In genomic region chr14:51370758-51371386, GRCh38 we compare ENCODE assay signal across 2 cellular contexts.
TF ChIP-seq lines count a peak whose summit lies in the region.

No MANE protein-coding gene starts in this region.

TF ChIP-seq in SK-N-SH treated with all-trans-retinoic acid at 6 μM for 48 hours, 23 proteins besides CTCF, POLR2A, EP300 and RAD21:
- TF ChIP-seq PATZ1 (CRISPR knock-in tag; IDR thresholded peaks at IDR 0.05; ENCODE audit: borderline replicate concordance) (no peak), TCF4 (CRISPR knock-in tag; IDR thresholded peaks at IDR 0.05; ENCODE audit: borderline replicate concordance) (no peak), GLIS3 (CRISPR knock-in tag; IDR thresholded peaks at IDR 0.05) (no peak), ZNF565 (CRISPR knock-in tag; conservative IDR thresholded peaks at IDR 0.05; ENCODE audit: low read depth) (no peak), ZFP3 (CRISPR knock-in tag; IDR thresholded peaks at IDR 0.05) (no peak), OSR1 (CRISPR knock-in tag; IDR thresholded peaks at IDR 0.05) (no peak), ISL1 (CRISPR knock-in tag; IDR thresholded peaks at IDR 0.05) (no peak), ZFP30 (CRISPR knock-in tag; IDR thresholded peaks at IDR 0.05) (no peak), CSDC2 (CRISPR knock-in tag; IDR thresholded peaks at IDR 0.05) (no peak), SNAI2 (CRISPR knock-in tag; IDR thresholded peaks at IDR 0.05) (no peak), ZNF70 (CRISPR knock-in tag; IDR thresholded peaks at IDR 0.05) (no peak), RARB (CRISPR knock-in tag; IDR thresholded peaks at IDR 0.05) (no peak), ZNF8 (CRISPR knock-in tag; IDR thresholded peaks at IDR 0.05) (no peak), TOX (CRISPR knock-in tag; IDR thresholded peaks at IDR 0.05; ENCODE audit: borderline replicate concordance) (no peak), ESRRG (CRISPR knock-in tag; IDR thresholded peaks at IDR 0.05) (no peak), PPARA (CRISPR knock-in tag; IDR thresholded peaks at IDR 0.05; ENCODE audit: borderline replicate concordance) (no peak), TSHZ2 (CRISPR knock-in tag; IDR thresholded peaks at IDR 0.05) (no peak), CREB5 (CRISPR knock-in tag; IDR thresholded peaks at IDR 0.05; ENCODE audit: low read depth) (no peak), ZC3H10 (CRISPR knock-in tag; IDR thresholded peaks at IDR 0.05) (no peak)

TF ChIP-seq in SK-N-SH, 30 proteins besides CTCF, POLR2A, EP300 and RAD21:
- TF ChIP-seq SIN3A (IDR thresholded peaks at IDR 0.05; ENCODE audit: borderline replicate concordance, low read depth, low read length) (no peak), USF2 (IDR thresholded peaks at IDR 0.05; ENCODE audit: borderline replicate concordance, low read depth, low read length) (no peak), RXRA (IDR thresholded peaks at IDR 0.05; ENCODE audit: borderline replicate concordance, low read depth) (no peak), IRF3 (IDR thresholded peaks at IDR 0.05; ENCODE audit: low read depth, low read length) (no peak), TEAD4 (IDR thresholded peaks at IDR 0.05; ENCODE audit: borderline replicate concordance, insufficient read depth) (no peak), GATA2 (CRISPR knock-in tag; IDR thresholded peaks at IDR 0.05) (no peak), ZBTB33 (IDR thresholded peaks at IDR 0.05; ENCODE audit: borderline replicate concordance, low read depth) (no peak), REST (IDR thresholded peaks at IDR 0.05; ENCODE audit: low read depth, low read length) (no peak), ELF1 (IDR thresholded peaks at IDR 0.05) (no peak), NFIC (IDR thresholded peaks at IDR 0.05; ENCODE audit: borderline replicate concordance) (no peak)
